In genomic region chr20:38471987-38472512, GRCh38 we compare ENCODE assay signal across 8 cellular contexts. TPM values are rescaled to one million over a fixed set of nuclear protein-coding genes. Genes with fewer than 3 reads are reported as not detected.
A peak's percentile ranks its signal among the peaks of the same experiment; 100 is the strongest.
DNase-seq lines count a peak whose midpoint lies in the region; ATAC-seq, FAIRE-seq and TF ChIP-seq lines count a peak whose summit lies in the region.

No MANE protein-coding gene starts in this region.

- CTCF ChIA-PET in CD8-positive, alpha-beta T cell (lab: Charles Lee), result interaction anchor here (0.7 to 4.6 kb wide), 7 partner anchors 17 to 414 kb away, joined by 3 to 26 read pairs (median 3); partner anchors contain the start of gene SNHG17

- H3K9ac ChIP-seq in Karpas-422 (ENCODE audit: low read length), result peak overlapping the region; percentile 74

- peak overlapping the region; percentile 90 for H3K4me3 Mint-ChIP-seq in CD8-positive, alpha-beta T cell
- H3K4me3 Mint-ChIP-seq in dendritic cell treated with granulocyte-macrophage colony-stimulating factor and Interleukin-4, amounts not matched to agents 40 ng/mL and 50 ng/mL, for 4 days, result peak overlapping the region; percentile 84
- peak overlapping the region; percentile 85 to 87 (median 86) for H3K4me3 Mint-ChIP-seq in nephron

- H3K36me3 ChIP-seq in CD8-positive, alpha-beta T cell (ENCODE audit: insufficient read depth, low read length), result no peaks in the 10 kb centered on the region
- H3K36me3 ChIP-seq in Karpas-422 (ENCODE audit: insufficient read depth, low read length), result peaks cover 12% of the 10 kb centered on the region; the same call in 1 of the 2 replicates

- no peaks in the 10 kb centered on the region for H3K27me3 Mint-ChIP-seq in CD8-positive, alpha-beta T cell (ENCODE audit: low read depth)
- H3K27me3 Mint-ChIP-seq in dendritic cell treated with granulocyte-macrophage colony-stimulating factor and Interleukin-4, amounts not matched to agents 40 ng/mL and 50 ng/mL, for 4 days, result peaks cover 11% of the 10 kb centered on the region
- H3K27me3 Mint-ChIP-seq in nephron (ENCODE audit: low read depth), result peaks cover 9% of the 10 kb centered on the region

- peak overlapping the region; percentile 89 for H3K4me2 ChIP-seq in Karpas-422 (ENCODE audit: low read depth, low read length, poor library complexity, severe bottlenecking)

- H3K9me3 ChIP-seq in CD8-positive, alpha-beta T cell (ENCODE audit: low read length), result no peaks in the 10 kb centered on the region
- no peaks in the 10 kb centered on the region for H3K9me3 ChIP-seq in Karpas-422 (ENCODE audit: low read length)

- TF ChIP-seq CTCF in CD8-positive, alpha-beta T cell (IDR thresholded peaks at IDR 0.05), result no peak
- TF ChIP-seq CTCF in nephron (IDR thresholded peaks at IDR 0.05; ENCODE audit: unreplicated experiment in 3 of 3), result no peak
- no peak for TF ChIP-seq CTCF in D721Med (IDR thresholded peaks at IDR 0.05; ENCODE audit: insufficient read depth, missing control alignments)

- POLR2A ChIA-PET in CD8-positive, alpha-beta T cell (lab: Charles Lee), result interaction anchor here (3.4 to 3.8 kb wide), 2 partner anchors 25 to 38 kb away, joined by 21 to 23 read pairs; partner anchors contain the start of gene SNHG17

- peak; percentile 10 for ATAC-seq in CD8-positive, alpha-beta T cell

- peaks cover 33% of the 10 kb centered on the region for H3K4me1 ChIP-seq in CD8-positive, alpha-beta T cell (ENCODE audit: insufficient read depth, low read length)
- H3K4me1 ChIP-seq in Karpas-422 (ENCODE audit: low read length), result peaks cover 36% of the 10 kb centered on the region

- peaks cover 45% of the 10 kb centered on the region for H3K4me1 Mint-ChIP-seq in CD8-positive, alpha-beta T cell (ENCODE audit: low read depth)
- peaks cover 41% of the 10 kb centered on the region for H3K4me1 Mint-ChIP-seq in dendritic cell treated with granulocyte-macrophage colony-stimulating factor and Interleukin-4, amounts not matched to agents 40 ng/mL and 50 ng/mL, for 4 days (ENCODE audit: low read depth)
- H3K4me1 Mint-ChIP-seq in nephron, result peaks cover 23% of the 10 kb centered on the region

- no peaks in the 10 kb centered on the region for H3K9me2 ChIP-seq in Karpas-422 (replicated peaks; ENCODE audit: insufficient read depth, low read length)

- H4K20me1 ChIP-seq in Karpas-422 (ENCODE audit: insufficient read depth, low read depth, low read length), result peaks cover 14% of the 10 kb centered on the region; the same call in 1 of the 2 replicates

- no peak for FAIRE-seq in D721Med (lab: Jason Lieb, UNC)

- peaks cover 42% of the 10 kb centered on the region for H3K79me2 ChIP-seq in Karpas-422 (ENCODE audit: low read length)

- no peaks in the 10 kb centered on the region for H3K9me3 Mint-ChIP-seq in CD8-positive, alpha-beta T cell
- H3K9me3 Mint-ChIP-seq in dendritic cell treated with granulocyte-macrophage colony-stimulating factor and Interleukin-4, amounts not matched to agents 40 ng/mL and 50 ng/mL, for 4 days, result no peaks in the 10 kb centered on the region
- no peaks in the 10 kb centered on the region for H3K9me3 Mint-ChIP-seq in nephron

- H3K27ac ChIP-seq in CD8-positive, alpha-beta T cell (ENCODE audit: low read depth, low read length), result peak overlapping the region; percentile 65
- peak overlapping the region; percentile 50 for H3K27ac ChIP-seq in Karpas-422 (ENCODE audit: low read length)

- peak overlapping the region; percentile 73 for H3K4me3 ChIP-seq in CD8-positive, alpha-beta T cell (ENCODE audit: low read depth, low read length)
- H3K4me3 ChIP-seq in Karpas-422 (ENCODE audit: low read length), result peak overlapping the region; percentile 96

- H3K36me3 Mint-ChIP-seq in CD8-positive, alpha-beta T cell, result peaks cover 10% of the 10 kb centered on the region
- H3K36me3 Mint-ChIP-seq in dendritic cell treated with granulocyte-macrophage colony-stimulating factor and Interleukin-4, amounts not matched to agents 40 ng/mL and 50 ng/mL, for 4 days (ENCODE audit: low read depth), result peaks cover 13% of the 10 kb centered on the region
- peaks cover 3% of the 10 kb centered on the region for H3K36me3 Mint-ChIP-seq in nephron (ENCODE audit: low read depth)

- DNase-seq in CD8-positive, alpha-beta T cell, result no peak
- DNase-seq in Karpas-422 (no peak), D721Med (ENCODE audit: insufficient read length, low spot score) (no peak), cerebellum (ENCODE audit: low spot score) (no peak)
- no peak for DNase-seq in stimulated activated CD4-positive, alpha-beta T cell treated with anti-CD3 and anti-CD28 coated beads, Interleukin-12 subunit alpha, Interleukin-12 subunit beta, amount 100 ng/mL, for 4 hours
- DNase-seq in stimulated activated CD4-positive, alpha-beta T cell treated with anti-CD3 and anti-CD28 coated beads, Interleukin-1b, Interleukin-23, amount 100 ng/mL, for 48 hours, result no peak

- peak overlapping the region; percentile 47; the same call in 1 of the 2 replicates for H2AFZ ChIP-seq in Karpas-422 (ENCODE audit: low read length)

- H3K27ac Mint-ChIP-seq in CD8-positive, alpha-beta T cell, result peak overlapping the region; percentile 92
- peak overlapping the region; percentile 82 for H3K27ac Mint-ChIP-seq in dendritic cell treated with granulocyte-macrophage colony-stimulating factor and Interleukin-4, amounts not matched to agents 40 ng/mL and 50 ng/mL, for 4 days
- H3K27ac Mint-ChIP-seq in nephron, result peak overlapping the region; percentile 82 to 91 (median 87)

- intact Hi-C loops in CD8-positive, alpha-beta T cell (cut with DNase I, micrococcal nuclease), result loop anchor here (1.0 to 10.0 kb wide), 6 partner anchors 26 to 777 kb away; partner anchors contain the start of genes SNHG17 (in 2 of the 2), ACTR5 (in 1 of the 2), CTNNBL1 (in 1 of the 2) and DHX35 (in 1 of the 2)
- intact Hi-C loops in dendritic cell treated with granulocyte-macrophage colony-stimulating factor and Interleukin-4, amounts not matched to agents 40 ng/mL and 50 ng/mL, for 4 days (cut with micrococcal nuclease), result no loop called here

- H3K27me3 ChIP-seq in CD8-positive, alpha-beta T cell (ENCODE audit: insufficient read depth, low read length), result no peaks in the 10 kb centered on the region
- H3K27me3 ChIP-seq in Karpas-422 (ENCODE audit: low read length), result no peaks in the 10 kb centered on the region

RNA-seq across cellular contexts. Expression of gene RALGAPB, which starts 0.6 kb away (rescaled TPM):
- total RNA-seq in CD8-positive, alpha-beta T cell, result 10 to 100 TPM; 28.9 to 29.1 TPM
- total RNA-seq in Karpas-422 (2014; rRNA removed; shearing (Covaris generic); ENCODE audit: low replicate concordance), result 27.2 and 58.6 TPM in 2 replicates
- 63.0 TPM for total RNA-seq in cerebellum

RNA-seq across cellular contexts. Expression of gene SNHG17, which starts 36.9 kb away (rescaled TPM):
- 100 to 1,000 TPM; 119 to 128 TPM for total RNA-seq in CD8-positive, alpha-beta T cell
- 27.3 and 36.4 TPM in 2 replicates for total RNA-seq in Karpas-422 (2014; rRNA removed; shearing (Covaris generic); ENCODE audit: low replicate concordance)
- total RNA-seq in cerebellum, result 6.1 TPM
